In genomic region chr2:96176661-96177060, GRCh38 we compare ENCODE assay signal across 26 cellular contexts. TPM values are rescaled to one million over a fixed set of nuclear protein-coding genes. Genes with fewer than 3 reads are reported as not detected.
"Had no signal": no experiment of that assay in that cellular context is flagged by ENCODE, and none has a peak within 500 bp of the region (broad histone marks: within the 10 kb centered on the region; RNA-seq: fewer than 3 reads in every experiment).

No MANE protein-coding gene starts in this region.

- H3K36me3 Mint-ChIP-seq: activated naive CD4-positive, alpha-beta T cell treated with anti-CD3 and anti-CD28 coated beads, Interleukin-2, amount 50 U/mL, for 72 hours; WTC11 had no signal

- ATAC-seq: activated CD8-positive, alpha-beta T cell treated with anti-CD3 and anti-CD28 coated beads, Interleukin-2, amount 10 ng/mL, durations not matched to agents 7 days and 5 days; activated naive CD4-positive, alpha-beta T cell treated with anti-CD3 and anti-CD28 coated beads, Interleukin-2, amount 50 U/mL, for 72 hours; activated T-cell treated with anti-CD3 and anti-CD28 coated beads, Interleukin-2, amount 50 U/mL, for 4 hours; PC-3; WTC11 had no signal

- H3K9me3 Mint-ChIP-seq: activated naive CD4-positive, alpha-beta T cell treated with anti-CD3 and anti-CD28 coated beads, Interleukin-2, amount 50 U/mL, for 72 hours; activated T-cell treated with anti-CD3 and anti-CD28 coated beads, Interleukin-2, amount 50 U/mL, for 4 hours; T-helper 1 cell treated with Interleukin-12 subunit alpha and Interleukin-12 subunit beta and Interleukin-4 antibody, amounts not matched to agents 30 μg/mL and 1 μg/mL, for 36 hours; WTC11 had no signal

- FAIRE-seq: RCC 7860 had no signal

- H3K27ac ChIP-seq: brain microvascular endothelial cell, SJSA1 had no signal

- H3K4me3 Mint-ChIP-seq: activated CD8-positive, alpha-beta T cell treated with anti-CD3 and anti-CD28 coated beads, Interleukin-2, amount 10 ng/mL, durations not matched to agents 7 days and 5 days; activated T-cell treated with anti-CD3 and anti-CD28 coated beads, Interleukin-2, amount 50 U/mL, for 4 hours; T-helper 1 cell treated with Interleukin-12 subunit alpha and Interleukin-12 subunit beta and Interleukin-4 antibody, amounts not matched to agents 30 μg/mL and 1 μg/mL, for 36 hours; WTC11 had no signal

- H3K4me3 ChIP-seq: SJSA1 had no signal

- H3K9me3 ChIP-seq: SJSA1 had no signal

- H3K36me3 ChIP-seq: brain microvascular endothelial cell, SJSA1 had no signal

- H3K27ac Mint-ChIP-seq: activated CD8-positive, alpha-beta T cell treated with anti-CD3 and anti-CD28 coated beads, Interleukin-2, amount 10 ng/mL, durations not matched to agents 7 days and 5 days; activated naive CD4-positive, alpha-beta T cell treated with anti-CD3 and anti-CD28 coated beads, Interleukin-2, amount 50 U/mL, for 72 hours; T-helper 1 cell treated with Interleukin-12 subunit alpha and Interleukin-12 subunit beta and Interleukin-4 antibody, amounts not matched to agents 30 μg/mL and 1 μg/mL, for 36 hours; WTC11 had no signal

- H3K27me3 ChIP-seq: brain microvascular endothelial cell, SJSA1 had no signal

- H3K4me1 Mint-ChIP-seq: WTC11 had no signal

- DNase-seq: activated CD4-positive, alpha-beta T cell treated with anti-CD3 and anti-CD28 coated beads for 48 hours; activated CD4-positive, alpha-beta T cell treated with anti-CD3 and anti-CD28 coated beads, Interleukin-2, amount 50 U/mL, for 4 hours; activated CD4-positive, CD25-positive, alpha-beta regulatory T cell treated with anti-CD3 and anti-CD28 coated beads, Interleukin-2, amount 50 U/mL, for 72 hours; activated CD8-positive, alpha-beta memory T cell treated with anti-CD3 and anti-CD28 coated beads, Interleukin-2, amount 50 U/mL, for 48 hours; activated CD8-positive, alpha-beta T cell treated with anti-CD3 and anti-CD28 coated beads, Interleukin-2, amount 10 ng/mL, durations not matched to agents 7 days and 5 days; activated effector memory CD4-positive, alpha-beta T cell treated with anti-CD3 and anti-CD28 coated beads, Interleukin-2, amount 50 U/mL, for 16 hours; activated naive CD4-positive, alpha-beta T cell treated with Interleukin-2 at 50 U/mL for 16 hours; activated T-cell treated with anti-CD3 and anti-CD28 coated beads, Interleukin-2, amount 50 U/mL, for 4 hours; amygdala; KG1; NCI-H1048; NCI-H1930; NCI-H345; NCI-H510A; NCI-H526 treated with DMSO at 0.1 percent for 48 hours; NCI-H82; PC-3; SHP77 had no signal

RNA-seq across cellular contexts. Expression of gene ASTL, which starts 38.4 kb away (rescaled TPM):
- total RNA-seq: IMR-90, LHCN-M2, PC-3, SJSA1 had no signal
- polyA plus RNA-seq: IMR-90 had no signal
